In the genomic region with DNA sequence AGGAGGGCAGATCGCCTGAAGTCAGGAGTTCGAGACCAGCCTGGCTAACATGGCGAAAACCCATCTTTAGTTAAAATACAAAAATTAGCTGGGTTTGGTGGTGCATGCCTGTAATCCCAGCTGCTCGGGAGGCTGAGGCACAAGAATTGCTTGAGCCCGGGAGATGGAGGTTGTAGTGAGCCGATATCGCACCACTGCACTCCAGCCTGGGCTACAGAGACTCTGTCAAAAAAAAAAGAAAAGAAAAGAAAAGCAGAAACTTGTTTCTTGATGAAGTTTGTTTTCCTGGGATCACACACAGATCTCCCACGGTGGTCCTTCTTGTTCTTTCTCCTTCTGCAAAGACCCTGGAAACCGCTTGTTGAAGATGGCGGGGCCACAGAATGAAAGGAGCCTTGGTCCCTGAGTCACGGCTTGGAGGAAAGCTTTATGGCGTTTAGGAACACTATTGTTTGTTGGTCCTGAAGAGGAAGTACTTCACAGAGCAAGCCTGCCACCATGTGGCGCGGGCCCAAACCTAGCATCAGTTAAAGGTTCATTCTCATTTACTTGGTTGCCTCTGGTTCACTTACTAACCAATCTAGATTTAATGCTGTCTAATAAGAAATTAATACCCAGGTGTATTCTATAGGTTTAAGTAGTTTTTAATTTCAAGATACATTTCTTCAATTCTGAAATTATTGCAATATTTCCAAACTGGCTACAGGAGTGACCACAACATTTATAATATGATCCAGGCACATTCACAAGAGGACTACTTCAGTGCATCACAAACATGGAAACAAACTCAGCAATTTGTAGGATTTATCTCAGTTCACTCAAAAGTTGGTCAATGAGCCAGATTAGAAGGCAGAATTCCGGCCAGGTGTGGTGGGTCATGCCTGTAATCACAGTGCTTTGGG, we compare ENCODE assay signal across 8 cellular contexts. TPM values are rescaled to one million over a fixed set of nuclear protein-coding genes. Genes with fewer than 3 reads are reported as not detected.
DNase-seq lines count a peak whose midpoint lies in the region; ATAC-seq and TF ChIP-seq lines count a peak whose summit lies in the region.

No MANE protein-coding gene starts in this region.

- peak; percentile 55 to 86 for TF ChIP-seq CTCF in right atrium auricular region (IDR thresholded peaks at IDR 0.05)
- TF ChIP-seq CTCF in vagina (IDR thresholded peaks at IDR 0.05), result peak; percentile 56 to 73 (median 66)

- TF ChIP-seq POLR2A in vagina (IDR thresholded peaks at IDR 0.05), result no peak

- peaks cover 5% of the 10 kb centered on the region for H3K4me1 Mint-ChIP-seq in T-helper 17 cell

- ATAC-seq in GM18498 (IDR thresholded peaks at IDR 0.05; ENCODE audit: unreplicated experiment) (peak; percentile 93), HG02943 (IDR thresholded peaks at IDR 0.05; ENCODE audit: low read depth, unreplicated experiment) (peak; percentile 75), T-helper 17 cell (peak; percentile 99)

- H3K27ac ChIP-seq in right atrium auricular region (no peak overlapping the region), vagina (no peak overlapping the region)

- DNase-seq in NCI-H187 treated with DMSO at 0.1 percent for 48 hours (lab: John Stamatoyannopoulos, UW) (peak; percentile 65), T-helper 17 cell (peak; percentile 63 to 65 (median 64)), amniotic stem cell (lab: John Stamatoyannopoulos, UW) (peak; percentile 66), right atrium auricular region (ENCODE audit: low spot score) (peak; percentile 94), renal cortical epithelial cell (ENCODE audit: low read depth) (peak; percentile 87), vagina (ENCODE audit: extremely low spot score in 2 of 2) (no peak)

- H3K4me3 Mint-ChIP-seq in T-helper 17 cell, result peak overlapping the region; percentile 84

- intact Hi-C loops in vagina (cut with DNase I), result no loop called here

- H3K27me3 Mint-ChIP-seq in T-helper 17 cell, result peaks cover 10% of the 10 kb centered on the region

- peak overlapping the region in 1 of 2 donors; percentile 32 for H3K4me3 ChIP-seq in right atrium auricular region
- H3K4me3 ChIP-seq in vagina, result peak overlapping the region in 1 of 2 donors; percentile 24

- H3K27me3 ChIP-seq in right atrium auricular region, result no peaks in the 10 kb centered on the region
- no peaks in the 10 kb centered on the region for H3K27me3 ChIP-seq in vagina

- H3K4me1 ChIP-seq in right atrium auricular region (no peaks in the 10 kb centered on the region), vagina (peaks cover 12% of the 10 kb centered on the region)

- H3K9me3 ChIP-seq in T-helper 17 cell (ENCODE audit: control insufficient read depth, low read length, poor library complexity, severe bottlenecking), result no peaks in the 10 kb centered on the region
- no peaks in the 10 kb centered on the region for H3K9me3 ChIP-seq in right atrium auricular region
- no peaks in the 10 kb centered on the region for H3K9me3 ChIP-seq in vagina

- no peaks in the 10 kb centered on the region for H3K36me3 Mint-ChIP-seq in T-helper 17 cell (ENCODE audit: low read depth)

- no peaks in the 10 kb centered on the region for H3K36me3 ChIP-seq in right atrium auricular region
- no peaks in the 10 kb centered on the region for H3K36me3 ChIP-seq in vagina

- H3K27ac Mint-ChIP-seq in T-helper 17 cell, result no peak overlapping the region

RNA-seq across cellular contexts. Expression of a gene that starts 21.3 kb away (rescaled TPM):
- total RNA-seq in T-helper 17 cell, result under 1 TPM in 1 of 2 donors, not detected in 1; 0.22 TPM
- under 1 TPM; 0.19 to 0.63 TPM for total RNA-seq in right atrium auricular region
- total RNA-seq in renal cortical epithelial cell, result under 0.01 TPM in 1 of 2 replicates, not detected in the other
- 0.98 TPM for total RNA-seq in vagina

RNA-seq across cellular contexts. Expression of a gene that starts 21.6 kb away (rescaled TPM):
- total RNA-seq in T-helper 17 cell (10 to 100 TPM; 20.2 to 23.0 TPM), right atrium auricular region (10 to 100 TPM in 1 of 2 donors, 1 to 10 TPM in 1; 8.9 to 19.6 TPM), renal cortical epithelial cell (17.2 and 21.1 TPM in 2 replicates), vagina (10.1 TPM)

Comparison
In these comparisons a context has a peak if more than half of its experiments do, and no peak if none do; other contexts are left out.
1. DNase-seq: peak in NCI-H187 treated with DMSO at 0.1 percent for 48 hours (single experiment), T-helper 17 cell (3 of 3), amniotic stem cell (single experiment), right atrium auricular region (single experiment) and renal cortical epithelial cell (single experiment); none in vagina (0 of 2).
2. Peak in every context shown above with its lines, with median percentiles within 50 percentile points of each other: ATAC-seq.